ENCODE assay signal across 21 cellular contexts in genomic region chr17:796609-797008, GRCh38. TPM values are rescaled to one million over a fixed set of nuclear protein-coding genes. Genes with fewer than 3 reads are reported as not detected.
A peak's percentile ranks its signal among the peaks of the same experiment; 100 is the strongest.
DNase-seq lines count a peak whose midpoint lies in the region; ATAC-seq and TF ChIP-seq lines count a peak whose summit lies in the region.
"Had no signal": no experiment of that assay in that cellular context is flagged by ENCODE, and none has a peak within 500 bp of the region (broad histone marks: within the 10 kb centered on the region; RNA-seq: fewer than 3 reads in every experiment).

No MANE protein-coding gene starts in this region.

- H3K4me3 Mint-ChIP-seq in WTC11: no peak overlapping the region
- H3K4me3 Mint-ChIP-seq in nephron progenitor cell: no peak overlapping the region
- H3K4me3 Mint-ChIP-seq: HFFc6 had no signal

- TF ChIP-seq CTCF in WTC11 (IDR thresholded peaks at IDR 0.05): no peak
- no peak for TF ChIP-seq CTCF in nephron progenitor cell (IDR thresholded peaks at IDR 0.05)
- TF ChIP-seq CTCF in spleen (IDR thresholded peaks at IDR 0.05 in 8 of 11, conservative IDR thresholded peaks at IDR 0.05 in 3 of 11): no peak
- TF ChIP-seq CTCF in prostate gland (IDR thresholded peaks at IDR 0.05): no peak

- intact Hi-C loops in spleen (cut with DNase I; ENCODE audit: low total_unique reads) (loop anchor here (5.0 kb wide), 1 partner anchor 186 kb away; no protein-coding TSS in a partner anchor), prostate gland (cut with DNase I) (loop anchor here (5.0 kb wide), 1 partner anchor 51 kb away; no protein-coding TSS in a partner anchor)

- H3K27me3 Mint-ChIP-seq in WTC11 (ENCODE audit: low read depth): no peaks in the 10 kb centered on the region
- peaks cover 3% of the 10 kb centered on the region for H3K27me3 Mint-ChIP-seq in nephron progenitor cell (ENCODE audit: low read depth, poor library complexity)

- H3K9me3 ChIP-seq in esophagus (ENCODE audit: control insufficient read depth in 2 of 2, insufficient read depth in 1 of 2, low read depth in 1 of 2, low read length in 1 of 2): no peaks in the 10 kb centered on the region
- no peaks in the 10 kb centered on the region for H3K9me3 ChIP-seq in spleen
- no peaks in the 10 kb centered on the region for H3K9me3 ChIP-seq in prostate gland
- H3K9me3 ChIP-seq: MG63, SJSA1 had no signal

- H3K9me3 Mint-ChIP-seq in WTC11 (no peaks in the 10 kb centered on the region), nephron progenitor cell (no peaks in the 10 kb centered on the region)
- H3K9me3 Mint-ChIP-seq in activated naive CD4-positive, alpha-beta T cell treated with anti-CD3 and anti-CD28 coated beads, Interleukin-2, amount 50 U/mL, for 72 hours: no peaks in the 10 kb centered on the region
- H3K9me3 Mint-ChIP-seq: HFFc6 had no signal

- WGBS in esophagus, 2 donors: 83 to 84% methylated on average over 15 of the region's 15 CpGs
- WGBS in spleen, 5 donors: 84 to 92% (median 86%) methylated on average over 11 to 15 of the region's 15 CpGs
- 80% methylated on average over 15 of the region's 15 CpGs for WGBS in prostate gland

- H3K36me3 ChIP-seq in esophagus (ENCODE audit: control insufficient read depth in 2 of 2, insufficient read depth in 2 of 2, low read length in 1 of 2): peaks cover 2 to 14% of the 10 kb centered on the region in 2 donors
- peaks cover 0 to 22% (median 14%) of the 10 kb centered on the region in 6 donors for H3K36me3 ChIP-seq in spleen
- H3K36me3 ChIP-seq in prostate gland: peaks cover 0 to 10% of the 10 kb centered on the region in 2 donors

- H3K27me3 ChIP-seq in esophagus (ENCODE audit: control insufficient read depth in 1 of 2, insufficient read depth in 2 of 2, low read length in 2 of 2) (no peaks in the 10 kb centered on the region), spleen (replicated peaks in 1 of 7) (no peaks in the 10 kb centered on the region), prostate gland (replicated peaks; ENCODE audit: insufficient read depth) (no peaks in the 10 kb centered on the region)
- H3K27me3 ChIP-seq: MG63, SJSA1 had no signal

- no peak for ATAC-seq in WTC11
- ATAC-seq in activated naive CD4-positive, alpha-beta T cell treated with anti-CD3 and anti-CD28 coated beads, Interleukin-2, amount 50 U/mL, for 72 hours: no peak
- ATAC-seq: Panc1 had no signal

- peaks cover 10% of the 10 kb centered on the region for H3K4me1 Mint-ChIP-seq in WTC11
- H3K4me1 Mint-ChIP-seq in nephron progenitor cell: peaks cover 60% of the 10 kb centered on the region

- POLR2A ChIA-PET in WTC11 (lab: Charles Lee): interaction anchor here (1.2 kb wide), 1 partner anchor 184 kb away, joined by 5 read pairs; no protein-coding TSS in a partner anchor

- H3K4me3 ChIP-seq in esophagus (ENCODE audit: low read depth in 1 of 2, low read length in 2 of 2) (no peak overlapping the region), spleen (no peak overlapping the region), prostate gland (no peak overlapping the region)
- H3K4me3 ChIP-seq: MG63, SJSA1 had no signal

- CTCF ChIA-PET in WTC11 (lab: Charles Lee): interaction anchor here (6.6 to 10.3 kb wide), 2 partner anchors 184 to 200 kb away, joined by 53 to 190 read pairs; partner anchors contain the start of genes NXN and TIMM22

- DNase-seq in WTC11 (ENCODE audit: low spot score): no peak
- no peak for DNase-seq in nephron progenitor cell
- peak; percentile 54 for DNase-seq in spleen
- no peak for DNase-seq in activated naive CD4-positive, alpha-beta T cell treated with anti-CD3 and anti-CD28 coated beads, Interleukin-2, amount 50 U/mL, for 72 hours (ENCODE audit: low spot score in 2 of 2)
- no peak for DNase-seq in T-helper 2 cell
- DNase-seq in prostate gland (ENCODE audit: low spot score): no peak
- DNase-seq: DMS 273 treated with DMSO at 0.1 percent for 48 hours, DND-41, H7, HFFc6, Kasumi-1, MG63, NCI-H1048, NCI-H1436 treated with DMSO at 0.1 percent for 48 hours, NCI-H2029 treated with DMSO at 0.1 percent for 48 hours, NCI-H2171 treated with DMSO at 0.1 percent for 48 hours, NCI-H446 treated with DMSO at 0.1 percent for 48 hours had no signal

- TF ChIP-seq POLR2A in spleen (IDR thresholded peaks at IDR 0.05): no peak
- TF ChIP-seq POLR2A in prostate gland (IDR thresholded peaks at IDR 0.05): no peak

- H3K27ac Mint-ChIP-seq in WTC11 (peak overlapping the region; percentile 77), nephron progenitor cell (peak overlapping the region; percentile 75)
- H3K27ac Mint-ChIP-seq in activated naive CD4-positive, alpha-beta T cell treated with anti-CD3 and anti-CD28 coated beads, Interleukin-2, amount 50 U/mL, for 72 hours: peak overlapping the region in 1 of 2 donors; percentile 33

- peaks cover 19% of the 10 kb centered on the region for H3K36me3 Mint-ChIP-seq in WTC11
- peaks cover 27% of the 10 kb centered on the region for H3K36me3 Mint-ChIP-seq in nephron progenitor cell (ENCODE audit: low read depth)
- no peaks in the 10 kb centered on the region for H3K36me3 Mint-ChIP-seq in activated naive CD4-positive, alpha-beta T cell treated with anti-CD3 and anti-CD28 coated beads, Interleukin-2, amount 50 U/mL, for 72 hours

- H3K27ac ChIP-seq in esophagus (ENCODE audit: low read depth in 2 of 2, low read length in 1 of 2): peak overlapping the region; percentile 24 to 37
- H3K27ac ChIP-seq in spleen: peak overlapping the region in 1 of 8 donors; percentile 4
- H3K27ac ChIP-seq in prostate gland: no peak overlapping the region
- H3K27ac ChIP-seq: C4-2B, SJSA1 had no signal

- no peaks in the 10 kb centered on the region for H3K4me1 ChIP-seq in esophagus (ENCODE audit: control insufficient read depth in 2 of 2, insufficient read depth in 2 of 2, low read length in 1 of 2)
- H3K4me1 ChIP-seq in spleen: peaks cover 0 to 26% (median 15%) of the 10 kb centered on the region in 6 donors
- no peaks in the 10 kb centered on the region for H3K4me1 ChIP-seq in prostate gland (replicated peaks)

TF ChIP-seq in WTC11, 78 proteins besides CTCF, POLR2A, EP300 and RAD21 (continues in another document):
- TF ChIP-seq TEAD1 (CRISPR knock-in tag; IDR thresholded peaks at IDR 0.05) (no peak), NFYB (CRISPR knock-in tag; conservative IDR thresholded peaks at IDR 0.05; ENCODE audit: low read depth) (no peak), RORB (CRISPR knock-in tag; IDR thresholded peaks at IDR 0.05) (no peak), OVOL2 (CRISPR knock-in tag; IDR thresholded peaks at IDR 0.05; ENCODE audit: borderline replicate concordance) (no peak), ZNF281 (CRISPR knock-in tag; IDR thresholded peaks at IDR 0.05) (no peak), CBFB (CRISPR knock-in tag; IDR thresholded peaks at IDR 0.05; ENCODE audit: low read depth) (no peak), E2F1 (CRISPR knock-in tag; IDR thresholded peaks at IDR 0.05) (no peak), SOX15 (CRISPR knock-in tag; IDR thresholded peaks at IDR 0.05) (no peak), MXD4 (CRISPR knock-in tag; IDR thresholded peaks at IDR 0.05; ENCODE audit: borderline replicate concordance) (no peak), ZNF232 (CRISPR knock-in tag; IDR thresholded peaks at IDR 0.05) (no peak), ZNF121 (CRISPR knock-in tag; IDR thresholded peaks at IDR 0.05) (no peak)

RNA-seq across cellular contexts. Expression of gene MRM3, which starts 14.5 kb away (rescaled TPM):
- total RNA-seq in WTC11 (2021) (23.1 to 25.0 TPM (median 24.3 TPM) in 3 replicates), spleen (10 to 100 TPM; 14.0 to 23.1 (median 17.5) TPM), prostate gland (10 to 100 TPM; 15.1 to 22.3 TPM)
- polyA plus RNA-seq in esophagus (10 to 100 TPM in 1 of 2 donors, 1 to 10 TPM in 1; 7.6 to 14.6 TPM), spleen (10 to 100 TPM; 13.5 to 16.9 (median 15.1) TPM)
- total RNA-seq in activated naive CD4-positive, alpha-beta T cell treated with anti-CD3 and anti-CD28 coated beads, Interleukin-2, amount 50 U/mL, for 72 hours: 10 to 100 TPM; 23.2 to 28.5 TPM

RNA-seq across cellular contexts. Expression of gene GLOD4, which starts 14.5 kb away (rescaled TPM):
- total RNA-seq in WTC11 (2021): 69.0 to 73.3 TPM (median 69.1 TPM) in 3 replicates
- polyA plus RNA-seq in esophagus: 10 to 100 TPM; 20.8 to 34.3 TPM
- 10 to 100 TPM; 38.6 to 69.7 (median 54.4) TPM for total RNA-seq in spleen
- polyA plus RNA-seq in spleen: 10 to 100 TPM; 41.9 to 54.6 (median 43.3) TPM
- 10 to 100 TPM; 49.4 to 63.3 TPM for total RNA-seq in activated naive CD4-positive, alpha-beta T cell treated with anti-CD3 and anti-CD28 coated beads, Interleukin-2, amount 50 U/mL, for 72 hours
- 100 to 1,000 TPM in 1 of 2 donors, 10 to 100 TPM in 1; 72.4 to 113 TPM for total RNA-seq in prostate gland

RNA-seq across cellular contexts. Expression of gene GEMIN4, which starts 44.5 kb away (rescaled TPM):
- 39.9 to 48.4 TPM (median 42.1 TPM) in 3 replicates for total RNA-seq in WTC11 (2021)
- polyA plus RNA-seq in esophagus: 10 to 100 TPM in 1 of 2 donors, 1 to 10 TPM in 1; 7.0 to 12.8 TPM
- 10 to 100 TPM; 17.3 to 24.9 (median 19.9) TPM for total RNA-seq in spleen
- 10 to 100 TPM in 1 of 3 donors, 1 to 10 TPM in 2; 5.7 to 11.4 (median 8.9) TPM for polyA plus RNA-seq in spleen
- total RNA-seq in activated naive CD4-positive, alpha-beta T cell treated with anti-CD3 and anti-CD28 coated beads, Interleukin-2, amount 50 U/mL, for 72 hours: 10 to 100 TPM; 25.1 to 48.7 TPM
- total RNA-seq in prostate gland: 10 to 100 TPM; 27.9 to 33.1 TPM

Comparison
In these comparisons a context has a peak if more than half of its experiments do, and no peak if none do; other contexts are left out.
1. H3K27ac ChIP-seq: peak in esophagus (2 of 2); none in prostate gland (0 of 2).